Comparison of ENCODE assay signal across 11 cellular contexts in the genomic region with DNA sequence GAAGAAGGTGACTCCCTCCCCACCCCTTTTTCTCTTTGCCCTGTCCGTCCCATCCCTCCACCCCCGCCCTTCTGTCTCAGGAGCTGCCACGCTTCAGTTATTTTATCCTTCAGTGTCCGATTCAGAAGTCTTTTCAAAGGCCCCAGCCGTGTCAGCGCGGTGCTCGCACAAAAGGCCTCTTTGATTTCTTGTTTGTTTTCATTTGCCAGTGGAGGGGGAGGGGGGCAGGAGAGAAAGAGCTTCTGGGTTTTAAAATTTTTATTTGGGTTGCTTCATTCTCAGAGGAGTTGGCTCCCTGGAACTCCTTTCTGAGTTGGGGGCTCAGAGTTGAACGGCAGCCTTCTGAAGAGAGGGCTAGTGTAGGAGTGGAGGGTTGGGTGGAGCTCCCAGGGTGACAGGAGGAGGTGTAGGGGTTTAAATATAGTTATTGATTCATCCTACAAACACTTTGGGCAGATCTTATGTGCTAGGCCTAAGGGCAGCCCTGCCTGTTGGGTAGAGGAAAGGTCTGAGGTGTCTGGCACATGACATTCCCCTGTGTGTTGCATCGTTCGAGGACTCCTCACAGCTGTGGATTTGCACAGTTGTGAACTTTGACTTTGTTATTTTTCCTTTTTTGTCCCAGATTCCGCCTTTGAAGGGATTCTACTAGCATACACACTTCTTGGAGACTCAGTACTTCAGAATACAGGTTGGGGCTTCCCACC. TPM values are rescaled to one million over a fixed set of nuclear protein-coding genes. Genes with fewer than 3 reads are reported as not detected.
DNase-seq lines count a peak whose midpoint lies in the region; ATAC-seq and TF ChIP-seq lines count a peak whose summit lies in the region.
"Had no signal": no experiment of that assay in that cellular context is flagged by ENCODE, and none has a peak within 500 bp of the region (broad histone marks: within the 10 kb centered on the region; RNA-seq: fewer than 3 reads in every experiment).

No MANE protein-coding gene starts in this region.

- H3F3A ChIP-seq in SK-N-SH (replicated peaks; ENCODE audit: insufficient read depth), result peaks cover 5% of the 10 kb centered on the region

- ATAC-seq in SK-N-SH treated with all-trans-retinoic acid at 6 μM for 48 hours (no peak), lower lobe of right lung (no peak), aorta (ENCODE audit: low FRiP score) (peak; percentile 20)

- peaks cover 9 to 36% of the 10 kb centered on the region in 2 experiments for H3K36me3 ChIP-seq in SK-N-SH (replicated peaks in 1 of 2; ENCODE audit: control insufficient read depth in 1 of 2, insufficient read depth in 2 of 2, low read length in 1 of 2)
- H3K36me3 ChIP-seq in mammary epithelial cell (ENCODE audit: insufficient read depth, low read length), result no peaks in the 10 kb centered on the region
- no peaks in the 10 kb centered on the region for H3K36me3 ChIP-seq in lower lobe of right lung
- no peaks in the 10 kb centered on the region for H3K36me3 ChIP-seq in aorta (ENCODE audit: control insufficient read depth in 1 of 2, insufficient read depth in 2 of 2, low read length in 1 of 2)
- H3K36me3 ChIP-seq in OCI-LY7 (ENCODE audit: insufficient read depth, low read length), result no peaks in the 10 kb centered on the region

- no peak overlapping the region for H3K27ac Mint-ChIP-seq in mesothelial cell of epicardium
- H3K27ac Mint-ChIP-seq: activated B cell treated with CpG ODN at 0.5 μM for 24 hours had no signal

- dilution Hi-C loops in mammary epithelial cell (cut with HindIII; ENCODE audit: low sequenced_read_pairs), result no loop called here

- H3K4me2 ChIP-seq in SK-N-SH (0 out of 2 replicates have a peak overlapping the region, but pooled peaks have one; percentile 17), mammary epithelial cell (ENCODE audit: insufficient read depth, low read depth, low read length) (peak overlapping the region; percentile 36), OCI-LY7 (ENCODE audit: low read length) (no peak overlapping the region)
- H3K4me2 ChIP-seq: KMS-11 had no signal

- POLR2A ChIA-PET in SK-N-SH (lab: Yijun Ruan, JAX) (interaction anchor here (1.3 kb wide), 1 partner anchor 23 kb away, joined by 4 read pairs; no protein-coding TSS in a partner anchor), OCI-LY7 (lab: Charles Lee) (interaction anchor here (0.6 to 0.7 kb wide), 2 partner anchors 26 to 30 kb away, joined by 4 read pairs; no protein-coding TSS in a partner anchor)

- peaks cover 67% of the 10 kb centered on the region for H3K27me3 Mint-ChIP-seq in mesothelial cell of epicardium (ENCODE audit: low read depth)

- peak overlapping the region in 1 of 2 experiments; percentile 2; a peak in 1 of 4 replicates for H3K27ac ChIP-seq in SK-N-SH (ENCODE audit: low read depth in 2 of 2, low read length in 1 of 2)
- peak overlapping the region; percentile 54 for H3K27ac ChIP-seq in mammary epithelial cell (ENCODE audit: insufficient read depth, low read depth, low read length)
- H3K27ac ChIP-seq in lower lobe of right lung, result peak overlapping the region; percentile 43
- H3K27ac ChIP-seq in aorta (ENCODE audit: low read depth in 1 of 2, low read length in 2 of 2), result peak overlapping the region; percentile 92 to 98
- no peak overlapping the region for H3K27ac ChIP-seq in OCI-LY7 (ENCODE audit: low read depth, low read length, poor library complexity, severe bottlenecking)
- H3K27ac ChIP-seq: KMS-11 had no signal

- TF ChIP-seq EP300 in SK-N-SH (IDR thresholded peaks at IDR 0.05; ENCODE audit: borderline replicate concordance in 1 of 2, low read depth in 1 of 2, low read length in 1 of 2), result no peak

- H3K9ac ChIP-seq in SK-N-SH (no peak overlapping the region), mammary epithelial cell (ENCODE audit: insufficient read depth, low read length) (peak overlapping the region; percentile 35)
- H3K9ac ChIP-seq: KMS-11 had no signal

- no peaks in the 10 kb centered on the region for H3K9me3 Mint-ChIP-seq in mesothelial cell of epicardium
- H3K9me3 Mint-ChIP-seq: activated B cell treated with CpG ODN at 0.5 μM for 24 hours had no signal

- BruUV-seq in mammary epithelial cell (replicated peaks; lab: Mats Ljungman, UMichigan) (no TSS peak), OCI-LY7 (replicated peaks; lab: Mats Ljungman, UMichigan) (no TSS peak)

- DNase-seq in SK-N-SH (no peak), mammary epithelial cell (peak; percentile 74), lower lobe of right lung (no peak), aorta (peak in 1 of 2 donors; percentile 50), mesothelial cell of epicardium (ENCODE audit: low spot score in 2 of 2, unreplicated experiment in 2 of 2) (no peak), OCI-LY7 (ENCODE audit: low spot score) (no peak), cortex of kidney (lab: John Stamatoyannopoulos, UW) (no peak)
- DNase-seq: ACHN, activated B cell treated with CpG ODN at 0.5 μM for 24 hours had no signal

- H3K79me2 ChIP-seq in SK-N-SH (ENCODE audit: insufficient read depth) (peaks cover 70% of the 10 kb centered on the region), mammary epithelial cell (ENCODE audit: insufficient read depth, low read length) (peaks cover 94% of the 10 kb centered on the region), OCI-LY7 (ENCODE audit: insufficient read depth, low read depth, low read length) (no peaks in the 10 kb centered on the region)

- H3K27me3 ChIP-seq in SK-N-SH (ENCODE audit: insufficient read depth) (no peaks in the 10 kb centered on the region), mammary epithelial cell (ENCODE audit: insufficient read depth, low read length) (no peaks in the 10 kb centered on the region), lower lobe of right lung (ENCODE audit: low read depth) (no peaks in the 10 kb centered on the region), aorta (ENCODE audit: control insufficient read depth in 1 of 2, insufficient read depth in 2 of 2, low read length in 1 of 2) (no peaks in the 10 kb centered on the region)

- peaks cover 24% of the 10 kb centered on the region for H3K36me3 Mint-ChIP-seq in mesothelial cell of epicardium

- intact Hi-C loops in mammary epithelial cell (cut with micrococcal nuclease), result loop anchor here (5.0 kb wide), 2 partner anchors 120 to 145 kb away; partner anchors contain the start of genes IER2, KLF1 and STX10
- intact Hi-C loops in lower lobe of right lung (cut with DNase I), result no loop called here
- intact Hi-C loops in aorta (cut with DNase I), result loop anchor here in 1 of 2 donors (5.0 kb wide), 1 partner anchor 35 kb away; the partner anchor contains the start of gene NFIX
- intact Hi-C loops in OCI-LY7 (cut with micrococcal nuclease; ENCODE audit: unreplicated experiment), result loop anchor here (5.0 kb wide), 1 partner anchor 60 kb away; no protein-coding TSS in a partner anchor

- peaks cover 35 to 36% of the 10 kb centered on the region in 2 experiments for H3K4me1 ChIP-seq in SK-N-SH (ENCODE audit: control insufficient read depth in 1 of 2, insufficient read depth in 2 of 2, low read depth in 1 of 2, low read length in 1 of 2)
- peaks cover 93% of the 10 kb centered on the region for H3K4me1 ChIP-seq in mammary epithelial cell (ENCODE audit: insufficient read depth, low read length)
- H3K4me1 ChIP-seq in lower lobe of right lung, result peaks cover 100% of the 10 kb centered on the region
- H3K4me1 ChIP-seq in aorta (ENCODE audit: control insufficient read depth in 1 of 2, insufficient read depth in 2 of 2, low read length in 2 of 2), result peaks cover 9 to 11% of the 10 kb centered on the region in 2 donors
- no peaks in the 10 kb centered on the region for H3K4me1 ChIP-seq in OCI-LY7 (ENCODE audit: insufficient read depth, low read length, poor library complexity, severe bottlenecking)

- H4K20me1 ChIP-seq in SK-N-SH (ENCODE audit: insufficient read depth) (no peaks in the 10 kb centered on the region; the same call in 1 of the 2 replicates), mammary epithelial cell (ENCODE audit: insufficient read depth, low read length) (no peaks in the 10 kb centered on the region), OCI-LY7 (ENCODE audit: insufficient read depth, low read length) (no peaks in the 10 kb centered on the region)

- 90% methylated on average over 12 of the region's 12 CpGs for WGBS in SK-N-SH (ENCODE audit: low lambda C conversion rate)
- 22% methylated on average over 8 of the region's 12 CpGs for WGBS in mammary epithelial cell (ENCODE audit: low coverage, missing lambda C conversion rate)
- 10 to 13% methylated on average over 11 to 12 of the region's 12 CpGs for WGBS in aorta, 2 donors

- TF ChIP-seq RAD21 in SK-N-SH (IDR thresholded peaks at IDR 0.05; ENCODE audit: low read length), result no peak

- H3K4me3 ChIP-seq in SK-N-SH (ENCODE audit: low read depth in 2 of 2, low read length in 1 of 2) (no peak overlapping the region), mammary epithelial cell (replicated peaks in 1 of 3; ENCODE audit: insufficient read depth in 1 of 3, low read depth in 2 of 3, low read length in 3 of 3) (no peak overlapping the region), lower lobe of right lung (no peak overlapping the region), aorta (ENCODE audit: low read length in 2 of 2) (no peak overlapping the region), OCI-LY7 (ENCODE audit: low read depth, low read length, poor library complexity, severe bottlenecking) (no peak overlapping the region)

- in situ Hi-C loops in mammary epithelial cell (cut with MboI; ENCODE audit: low sequenced_read_pairs in 2 of 2), result loop anchor here in 1 of 2 donors (5.0 kb wide), 1 partner anchor 40 kb away; no protein-coding TSS in a partner anchor

- CTCF ChIA-PET in SK-N-SH (lab: Yijun Ruan, JAX), result interaction anchor here (0.7 to 8.6 kb wide), 15 partner anchors 7 to 73 kb away, joined by 3 to 167 read pairs (median 9); no protein-coding TSS in a partner anchor
- CTCF ChIA-PET in mammary epithelial cell (lab: Charles Lee; ENCODE audit: low non-redundant PET), result interaction anchor here (2.2 kb wide), 1 partner anchor 29 kb away, joined by 15 read pairs; no protein-coding TSS in a partner anchor
- CTCF ChIA-PET in OCI-LY7 (lab: Charles Lee; ENCODE audit: unreplicated experiment), result interaction anchor here (1.5 kb wide), 1 partner anchor 55 kb away, joined by 6 read pairs; no protein-coding TSS in a partner anchor

- no peak for TF ChIP-seq CTCF in SK-N-SH (IDR thresholded peaks at IDR 0.05)
- no peak for TF ChIP-seq CTCF in mammary epithelial cell (conservative IDR thresholded peaks at IDR 0.05 in 1 of 2, IDR thresholded peaks at IDR 0.05 in 1 of 2; ENCODE audit: extremely low read depth in 1 of 2, insufficient read depth in 1 of 2, low read depth in 1 of 2, low read length in 2 of 2)
- TF ChIP-seq CTCF in lower lobe of right lung (IDR thresholded peaks at IDR 0.05), result no peak
- no peak for TF ChIP-seq CTCF in mesothelial cell of epicardium (IDR thresholded peaks at IDR 0.05; ENCODE audit: unreplicated experiment)
- TF ChIP-seq CTCF in OCI-LY7 (conservative IDR thresholded peaks at IDR 0.05; ENCODE audit: low read length), result no peak

- H3K9me2 ChIP-seq in SK-N-SH (no peaks in the 10 kb centered on the region), OCI-LY7 (ENCODE audit: insufficient read depth, low read length) (no peaks in the 10 kb centered on the region)

- H3K4me3 Mint-ChIP-seq in mesothelial cell of epicardium, result no peak overlapping the region
- H3K4me3 Mint-ChIP-seq: activated B cell treated with CpG ODN at 0.5 μM for 24 hours had no signal

- peaks cover 27% of the 10 kb centered on the region for H3K4me1 Mint-ChIP-seq in mesothelial cell of epicardium
- H3K4me1 Mint-ChIP-seq: activated B cell treated with CpG ODN at 0.5 μM for 24 hours had no signal

- H3K9me3 ChIP-seq in SK-N-SH, result no peaks in the 10 kb centered on the region
- no peaks in the 10 kb centered on the region for H3K9me3 ChIP-seq in mammary epithelial cell (replicated peaks; ENCODE audit: insufficient read depth, low read length)
- no peaks in the 10 kb centered on the region for H3K9me3 ChIP-seq in lower lobe of right lung
- H3K9me3 ChIP-seq in aorta (ENCODE audit: control insufficient read depth, low read length), result no peaks in the 10 kb centered on the region
- H3K9me3 ChIP-seq in OCI-LY7 (ENCODE audit: low read length), result no peaks in the 10 kb centered on the region

- H2AFZ ChIP-seq in SK-N-SH (ENCODE audit: low read depth) (no peak overlapping the region), mammary epithelial cell (ENCODE audit: low read depth, low read length) (no peak overlapping the region), OCI-LY7 (ENCODE audit: low read length) (no peak overlapping the region)

RNA-seq across cellular contexts. Expression of gene NFIX, which starts 36.8 kb away (rescaled TPM):
- polyA plus RNA-seq in SK-N-SH (2012; rRNA removed), result 5.1 and 14.8 TPM in 2 replicates
- 9.1 and 13.3 TPM in 2 replicates for polyA plus RNA-seq in SK-N-SH (2012; cell fraction: cytosol; rRNA removed)
- 14.0 and 14.9 TPM in 2 replicates for polyA plus RNA-seq in SK-N-SH (2012; cell fraction: nucleus; rRNA removed)
- 10 to 100 TPM; 43.2 to 76.1 TPM for total RNA-seq in mammary epithelial cell
- polyA plus RNA-seq in mammary epithelial cell, result 24.5 TPM
- 215 TPM for polyA minus RNA-seq in mammary epithelial cell
- 146 TPM for total RNA-seq in lower lobe of right lung
- 100 to 1,000 TPM; 184 to 327 TPM for total RNA-seq in aorta
- polyA plus RNA-seq in aorta, result 10 to 100 TPM; 45.5 to 49.8 TPM
- total RNA-seq in mesothelial cell of epicardium, result 52.4 to 55.5 TPM (median 53.8 TPM) in 3 replicates
- total RNA-seq in OCI-LY7 (2014; rRNA removed; shearing (Covaris generic)), result 0.03 and 0.16 TPM in 2 replicates
- 0.68 and 0.72 TPM in 2 replicates for total RNA-seq in OCI-LY7 (2022)

Comparison
In these comparisons a context has a peak if more than half of its experiments do, and no peak if none do; other contexts are left out.
1. RNA of gene NFIX, which starts 36.8 kb away (total RNA-seq): 184 to 327 TPM in aorta, 146 TPM in lower lobe of right lung (single experiment), 43.2 to 76.1 TPM in mammary epithelial cell and 52.4 to 55.5 TPM in mesothelial cell of epicardium; 0.03 to 0.72 TPM in OCI-LY7; every median in the first group is over 10 times any median in the second.